In the genomic region with DNA sequence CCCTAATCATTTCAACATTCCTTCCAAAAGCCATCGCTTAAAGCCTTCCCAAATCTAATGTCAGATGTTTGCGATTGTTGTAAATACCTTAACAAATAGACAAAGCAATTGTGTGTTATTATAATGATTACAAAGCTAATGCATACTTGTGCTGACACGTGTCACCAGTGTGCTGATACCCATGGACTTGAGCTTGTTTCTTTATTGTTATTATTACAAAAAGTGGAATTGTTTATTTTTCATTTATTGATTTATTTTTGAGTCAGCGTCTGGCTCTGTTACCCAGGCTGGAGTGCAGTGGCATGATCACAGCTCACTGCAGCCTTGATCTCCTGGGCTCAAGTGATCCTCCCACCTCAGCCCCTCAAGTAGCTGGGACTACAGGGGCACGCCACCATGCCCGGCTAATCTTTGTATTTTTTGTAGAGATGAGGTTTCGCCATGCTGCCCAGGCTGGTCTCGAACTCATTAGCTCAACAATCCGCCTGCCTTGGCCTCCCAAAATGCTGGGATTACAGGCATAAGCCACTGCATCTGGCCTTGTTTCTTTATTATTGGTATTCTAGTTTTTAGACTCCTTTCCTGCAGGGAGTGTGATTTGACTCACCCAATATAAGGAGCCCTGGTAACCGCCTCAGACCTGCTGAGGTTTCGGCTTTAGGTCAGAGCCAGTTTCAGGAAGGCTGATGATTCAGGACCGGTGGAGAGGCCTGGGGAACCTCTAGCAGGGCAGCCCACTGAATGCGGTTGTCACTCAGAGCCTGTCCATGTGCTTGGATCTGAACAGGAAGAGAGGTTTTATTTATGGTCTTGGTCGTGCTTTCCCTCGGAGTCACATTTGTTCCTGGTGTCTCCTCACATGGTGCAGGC, we compare ENCODE assay signal across 9 cellular contexts. TPM values are rescaled to one million over a fixed set of nuclear protein-coding genes. Genes with fewer than 3 reads are reported as not detected.
DNase-seq lines count a peak whose midpoint lies in the region; ATAC-seq and TF ChIP-seq lines count a peak whose summit lies in the region.
"Had no signal": no experiment of that assay in that cellular context is flagged by ENCODE, and none has a peak within 500 bp of the region (broad histone marks: within the 10 kb centered on the region; RNA-seq: fewer than 3 reads in every experiment).

No MANE protein-coding gene starts in this region.

- H3K4me1 ChIP-seq in GM23338 (ENCODE audit: insufficient read depth), result peaks cover 9% of the 10 kb centered on the region

- no peak overlapping the region for H3K27ac ChIP-seq in GM23338 (ENCODE audit: low read depth)

- peak; percentile 78 for ATAC-seq in HG03108 (IDR thresholded peaks at IDR 0.05; ENCODE audit: unreplicated experiment)
- ATAC-seq in HG03469 (IDR thresholded peaks at IDR 0.05; ENCODE audit: unreplicated experiment), result no peak
- no peak for ATAC-seq in GM23338

- H2AFZ ChIP-seq in GM23338, result no peak overlapping the region

- peaks cover 7% of the 10 kb centered on the region for H3K79me2 ChIP-seq in GM23338 (replicated peaks; ENCODE audit: insufficient read depth)

- intact Hi-C loops in activated CD4-positive, alpha-beta T cell treated with anti-CD3 and anti-CD28 coated beads, Interleukin-2, amount 10 ng/mL, durations not matched to agents 24 days and 14 days (cut with micrococcal nuclease), result no loop called here
- intact Hi-C loops in activated T-helper 2 cell treated with anti-CD3 and anti-CD28 coated beads, Interferon-gamma antibody, Interleukin-2, Interleukin-4, amounts not matched to agents 10 μg/mL and 5 μg/mL and 100 μg/mL, durations not matched to agents 14 hours and 24 hours and 36 hours (cut with micrococcal nuclease), result loop anchor here (2.0 to 10.0 kb wide), 2 partner anchors 15 to 57 kb away; a partner anchor contains a TSS

- peak overlapping the region; percentile 77 for H3K27ac Mint-ChIP-seq in activated CD4-positive, alpha-beta T cell treated with anti-CD3 and anti-CD28 coated beads, Interleukin-2, amount 10 ng/mL, durations not matched to agents 24 days and 14 days
- peak overlapping the region; percentile 70 for H3K27ac Mint-ChIP-seq in activated T-helper 2 cell treated with anti-CD3 and anti-CD28 coated beads, Interferon-gamma antibody, Interleukin-2, Interleukin-4, amounts not matched to agents 10 μg/mL and 5 μg/mL and 100 μg/mL, durations not matched to agents 14 hours and 24 hours and 36 hours
- H3K27ac Mint-ChIP-seq in osteocyte (ENCODE audit: unreplicated experiment), result no peak overlapping the region
- no peak overlapping the region for H3K27ac Mint-ChIP-seq in GM23338

- H3K36me3 Mint-ChIP-seq in activated CD4-positive, alpha-beta T cell treated with anti-CD3 and anti-CD28 coated beads, Interleukin-2, amount 10 ng/mL, durations not matched to agents 24 days and 14 days (ENCODE audit: low read depth), result peaks cover 3% of the 10 kb centered on the region
- no peaks in the 10 kb centered on the region for H3K36me3 Mint-ChIP-seq in activated T-helper 2 cell treated with anti-CD3 and anti-CD28 coated beads, Interferon-gamma antibody, Interleukin-2, Interleukin-4, amounts not matched to agents 10 μg/mL and 5 μg/mL and 100 μg/mL, durations not matched to agents 14 hours and 24 hours and 36 hours (ENCODE audit: low read depth)
- H3K36me3 Mint-ChIP-seq in osteocyte (ENCODE audit: unreplicated experiment) (no peaks in the 10 kb centered on the region), GM23338 (ENCODE audit: low read depth) (peaks cover 17% of the 10 kb centered on the region)

- peaks cover 16% of the 10 kb centered on the region for H3K4me1 Mint-ChIP-seq in activated CD4-positive, alpha-beta T cell treated with anti-CD3 and anti-CD28 coated beads, Interleukin-2, amount 10 ng/mL, durations not matched to agents 24 days and 14 days
- peaks cover 27% of the 10 kb centered on the region for H3K4me1 Mint-ChIP-seq in activated T-helper 2 cell treated with anti-CD3 and anti-CD28 coated beads, Interferon-gamma antibody, Interleukin-2, Interleukin-4, amounts not matched to agents 10 μg/mL and 5 μg/mL and 100 μg/mL, durations not matched to agents 14 hours and 24 hours and 36 hours (ENCODE audit: low read depth)
- H3K4me1 Mint-ChIP-seq in osteocyte (ENCODE audit: unreplicated experiment) (peaks cover 22% of the 10 kb centered on the region), GM23338 (peaks cover 11% of the 10 kb centered on the region)

- no peak for TF ChIP-seq CTCF in osteocyte (IDR thresholded peaks at IDR 0.05)
- no peak for TF ChIP-seq CTCF in GM23338 (conservative IDR thresholded peaks at IDR 0.05; ENCODE audit: low read depth in 2 of 2)

- no peaks in the 10 kb centered on the region for H3K27me3 ChIP-seq in GM23338 (ENCODE audit: insufficient read depth)

- no peaks in the 10 kb centered on the region; the same call in 1 of the 2 replicates for H3K9me2 ChIP-seq in GM23338 (ENCODE audit: insufficient read depth)

- H3F3A ChIP-seq in GM23338 (replicated peaks; ENCODE audit: low read depth), result 0 out of 2 replicates have a peak, but pooled peaks cover 5% of the 10 kb centered on the region

- DNase-seq in activated CD4-positive, alpha-beta T cell treated with anti-CD3 and anti-CD28 coated beads, Interleukin-2, amount 10 ng/mL, durations not matched to agents 24 days and 14 days, result peak; percentile 74
- DNase-seq in activated CD4-positive, alpha-beta T cell treated with anti-CD3 and anti-CD28 coated beads, Interleukin-2, amount 50 U/mL, for 4 hours, result no peak
- peak; percentile 42 for DNase-seq in activated T-helper 2 cell treated with anti-CD3 and anti-CD28 coated beads, Interferon-gamma antibody, Interleukin-2, Interleukin-4, amounts not matched to agents 10 μg/mL and 5 μg/mL and 100 μg/mL, durations not matched to agents 14 hours and 24 hours and 36 hours (ENCODE audit: low spot score)
- DNase-seq in stimulated activated CD8-positive, alpha-beta memory T cell treated with anti-CD3 and anti-CD28 coated beads, Interleukin-2, amount 100 ng/mL, for 48 hours (ENCODE audit: low read depth in 2 of 2), result peak; percentile 41 to 67
- DNase-seq in osteocyte (ENCODE audit: extremely low spot score, unreplicated experiment) (no peak), GM23338 (ENCODE audit: low spot score) (no peak)
- DNase-seq: ACHN had no signal

- peaks cover 25% of the 10 kb centered on the region for H3K27me3 Mint-ChIP-seq in activated CD4-positive, alpha-beta T cell treated with anti-CD3 and anti-CD28 coated beads, Interleukin-2, amount 10 ng/mL, durations not matched to agents 24 days and 14 days
- peaks cover 19% of the 10 kb centered on the region for H3K27me3 Mint-ChIP-seq in activated T-helper 2 cell treated with anti-CD3 and anti-CD28 coated beads, Interferon-gamma antibody, Interleukin-2, Interleukin-4, amounts not matched to agents 10 μg/mL and 5 μg/mL and 100 μg/mL, durations not matched to agents 14 hours and 24 hours and 36 hours (ENCODE audit: low read depth)
- H3K27me3 Mint-ChIP-seq in osteocyte (ENCODE audit: unreplicated experiment) (no peaks in the 10 kb centered on the region), GM23338 (ENCODE audit: insufficient read depth, low read depth, poor library complexity) (peaks cover 13% of the 10 kb centered on the region)

- no peaks in the 10 kb centered on the region for H3K36me3 ChIP-seq in GM23338 (ENCODE audit: insufficient read depth)

- no peak overlapping the region for H3K4me3 ChIP-seq in GM23338

- H3K9me3 Mint-ChIP-seq in activated CD4-positive, alpha-beta T cell treated with anti-CD3 and anti-CD28 coated beads, Interleukin-2, amount 10 ng/mL, durations not matched to agents 24 days and 14 days, result peaks cover 5% of the 10 kb centered on the region
- peaks cover 12% of the 10 kb centered on the region for H3K9me3 Mint-ChIP-seq in activated T-helper 2 cell treated with anti-CD3 and anti-CD28 coated beads, Interferon-gamma antibody, Interleukin-2, Interleukin-4, amounts not matched to agents 10 μg/mL and 5 μg/mL and 100 μg/mL, durations not matched to agents 14 hours and 24 hours and 36 hours
- H3K9me3 Mint-ChIP-seq in osteocyte (ENCODE audit: unreplicated experiment) (peaks cover 4% of the 10 kb centered on the region), GM23338 (peaks cover 30% of the 10 kb centered on the region)

- no peaks in the 10 kb centered on the region for H4K20me1 ChIP-seq in GM23338 (replicated peaks; ENCODE audit: insufficient read depth)

- no peak overlapping the region for H3K4me3 Mint-ChIP-seq in activated CD4-positive, alpha-beta T cell treated with anti-CD3 and anti-CD28 coated beads, Interleukin-2, amount 10 ng/mL, durations not matched to agents 24 days and 14 days
- H3K4me3 Mint-ChIP-seq in activated T-helper 2 cell treated with anti-CD3 and anti-CD28 coated beads, Interferon-gamma antibody, Interleukin-2, Interleukin-4, amounts not matched to agents 10 μg/mL and 5 μg/mL and 100 μg/mL, durations not matched to agents 14 hours and 24 hours and 36 hours (ENCODE audit: low read depth), result no peak overlapping the region
- no peak overlapping the region for H3K4me3 Mint-ChIP-seq in osteocyte (ENCODE audit: unreplicated experiment)
- H3K4me3 Mint-ChIP-seq in GM23338, result no peak overlapping the region

- no peak overlapping the region for H3K4me2 ChIP-seq in GM23338

RNA-seq across cellular contexts. Expression of a gene that starts 2.1 kb away (rescaled TPM):
- not detected in 2 replicates for total RNA-seq in activated CD4-positive, alpha-beta T cell treated with anti-CD3 and anti-CD28 coated beads, Interleukin-2, amount 10 ng/mL, durations not matched to agents 24 days and 14 days
- total RNA-seq in activated T-helper 2 cell treated with anti-CD3 and anti-CD28 coated beads, Interferon-gamma antibody, Interleukin-2, Interleukin-4, amounts not matched to agents 10 μg/mL and 5 μg/mL and 100 μg/mL, durations not matched to agents 14 hours and 24 hours and 36 hours, result not detected in 2 replicates
- total RNA-seq in osteocyte, result 41.3 and 44.9 TPM in 2 replicates
- total RNA-seq in GM23338 (2014; rRNA removed; shearing (Covaris generic)), result 27.2 and 29.0 TPM in 2 replicates
- polyA plus RNA-seq in GM23338 (2016; fragmentation: Nextera tagmentation; extraction: Ambion mirVana), result 17.2 and 18.6 TPM in 2 replicates

RNA-seq across cellular contexts. Expression of a gene that starts 46.9 kb away (rescaled TPM):
- total RNA-seq in activated CD4-positive, alpha-beta T cell treated with anti-CD3 and anti-CD28 coated beads, Interleukin-2, amount 10 ng/mL, durations not matched to agents 24 days and 14 days, result 112 and 122 TPM in 2 replicates
- 93.5 and 95.3 TPM in 2 replicates for total RNA-seq in activated T-helper 2 cell treated with anti-CD3 and anti-CD28 coated beads, Interferon-gamma antibody, Interleukin-2, Interleukin-4, amounts not matched to agents 10 μg/mL and 5 μg/mL and 100 μg/mL, durations not matched to agents 14 hours and 24 hours and 36 hours
- 29.3 and 30.7 TPM in 2 replicates for total RNA-seq in osteocyte
- total RNA-seq in GM23338 (2014; rRNA removed; shearing (Covaris generic)), result 65.3 and 86.3 TPM in 2 replicates
- polyA plus RNA-seq in GM23338 (2016; fragmentation: Nextera tagmentation; extraction: Ambion mirVana), result 69.0 and 74.1 TPM in 2 replicates

RNA-seq across cellular contexts. Expression of a gene that starts 47.1 kb away (rescaled TPM):
- total RNA-seq in activated CD4-positive, alpha-beta T cell treated with anti-CD3 and anti-CD28 coated beads, Interleukin-2, amount 10 ng/mL, durations not matched to agents 24 days and 14 days, result 41.6 and 42.6 TPM in 2 replicates
- 41.1 and 45.2 TPM in 2 replicates for total RNA-seq in activated T-helper 2 cell treated with anti-CD3 and anti-CD28 coated beads, Interferon-gamma antibody, Interleukin-2, Interleukin-4, amounts not matched to agents 10 μg/mL and 5 μg/mL and 100 μg/mL, durations not matched to agents 14 hours and 24 hours and 36 hours
- total RNA-seq in osteocyte, result 25.0 and 26.7 TPM in 2 replicates
- 67.0 and 75.7 TPM in 2 replicates for total RNA-seq in GM23338 (2014; rRNA removed; shearing (Covaris generic))
- 70.6 and 73.2 TPM in 2 replicates for polyA plus RNA-seq in GM23338 (2016; fragmentation: Nextera tagmentation; extraction: Ambion mirVana)

RNA-seq across cellular contexts. Expression of a gene that starts 54.7 kb away (rescaled TPM):
- total RNA-seq in activated CD4-positive, alpha-beta T cell treated with anti-CD3 and anti-CD28 coated beads, Interleukin-2, amount 10 ng/mL, durations not matched to agents 24 days and 14 days, result 0.14 and 0.17 TPM in 2 replicates
- 0.57 and 0.84 TPM in 2 replicates for total RNA-seq in activated T-helper 2 cell treated with anti-CD3 and anti-CD28 coated beads, Interferon-gamma antibody, Interleukin-2, Interleukin-4, amounts not matched to agents 10 μg/mL and 5 μg/mL and 100 μg/mL, durations not matched to agents 14 hours and 24 hours and 36 hours
- 4.4 and 6.0 TPM in 2 replicates for total RNA-seq in osteocyte
- 3.8 and 6.2 TPM in 2 replicates for total RNA-seq in GM23338 (2014; rRNA removed; shearing (Covaris generic))
- 13.7 and 15.4 TPM in 2 replicates for polyA plus RNA-seq in GM23338 (2016; fragmentation: Nextera tagmentation; extraction: Ambion mirVana)

Comparison
In these comparisons a context has a peak if more than half of its experiments do, and no peak if none do; other contexts are left out.
1. DNase-seq: peak in activated CD4-positive, alpha-beta T cell treated with anti-CD3 and anti-CD28 coated beads, Interleukin-2, amount 10 ng/mL, durations not matched to agents 24 days and 14 days (single experiment), activated T-helper 2 cell treated with anti-CD3 and anti-CD28 coated beads, Interferon-gamma antibody, Interleukin-2, Interleukin-4, amounts not matched to agents 10 μg/mL and 5 μg/mL and 100 μg/mL, durations not matched to agents 14 hours and 24 hours and 36 hours (single experiment) and stimulated activated CD8-positive, alpha-beta memory T cell treated with anti-CD3 and anti-CD28 coated beads, Interleukin-2, amount 100 ng/mL, for 48 hours (2 of 2); none in activated CD4-positive, alpha-beta T cell treated with anti-CD3 and anti-CD28 coated beads, Interleukin-2, amount 50 U/mL, for 4 hours (0 of 2), osteocyte (single experiment) and GM23338 (single experiment).
2. H3K27ac Mint-ChIP-seq: peak in activated CD4-positive, alpha-beta T cell treated with anti-CD3 and anti-CD28 coated beads, Interleukin-2, amount 10 ng/mL, durations not matched to agents 24 days and 14 days (single experiment) and activated T-helper 2 cell treated with anti-CD3 and anti-CD28 coated beads, Interferon-gamma antibody, Interleukin-2, Interleukin-4, amounts not matched to agents 10 μg/mL and 5 μg/mL and 100 μg/mL, durations not matched to agents 14 hours and 24 hours and 36 hours (single experiment); none in osteocyte (single experiment) and GM23338 (single experiment).
3. RNA of a gene that starts 2.1 kb away (total RNA-seq): 41.3 to 44.9 TPM in osteocyte and 27.2 to 29.0 TPM in GM23338; not detected in activated CD4-positive, alpha-beta T cell treated with anti-CD3 and anti-CD28 coated beads, Interleukin-2, amount 10 ng/mL, durations not matched to agents 24 days and 14 days and not detected in activated T-helper 2 cell treated with anti-CD3 and anti-CD28 coated beads, Interferon-gamma antibody, Interleukin-2, Interleukin-4, amounts not matched to agents 10 μg/mL and 5 μg/mL and 100 μg/mL, durations not matched to agents 14 hours and 24 hours and 36 hours; every median in the first group is over 10 times any median in the second.